Comparison of ENCODE assay signal across 16 cellular contexts in genomic region chr2:10783421-10783820, GRCh38. TPM values are rescaled to one million over a fixed set of nuclear protein-coding genes. Genes with fewer than 3 reads are reported as not detected.
DNase-seq lines count a peak whose midpoint lies in the region; ATAC-seq and TF ChIP-seq lines count a peak whose summit lies in the region.
"Had no signal": no experiment of that assay in that cellular context is flagged by ENCODE, and none has a peak within 500 bp of the region (broad histone marks: within the 10 kb centered on the region; RNA-seq: fewer than 3 reads in every experiment).

No MANE protein-coding gene starts in this region.

- H3K4me1 Mint-ChIP-seq in MCF 10A (ENCODE audit: insufficient read depth, unreplicated experiment) (no peaks in the 10 kb centered on the region), osteocyte (ENCODE audit: unreplicated experiment) (peaks cover 7% of the 10 kb centered on the region)

- WGBS in mammary epithelial cell (ENCODE audit: low coverage, missing lambda C conversion rate) = 75% methylated on average over 4 of the region's 4 CpGs

- no peaks in the 10 kb centered on the region for H4K20me1 ChIP-seq in mammary epithelial cell (ENCODE audit: insufficient read depth, low read length)

- in situ Hi-C loops in mammary epithelial cell (cut with MboI; ENCODE audit: low sequenced_read_pairs in 2 of 2) = no loop called here

- H3K27ac Mint-ChIP-seq in MCF 10A (ENCODE audit: low read depth, unreplicated experiment) (no peak overlapping the region), osteocyte (ENCODE audit: unreplicated experiment) (no peak overlapping the region)
- H3K27ac Mint-ChIP-seq: HFFc6 had no signal

- ATAC-seq in RWPE2 (ENCODE audit: low read depth) (0 out of 3 replicates have a peak, but pooled peaks have one; percentile 33), HG03354 (IDR thresholded peaks at IDR 0.05; ENCODE audit: poor library complexity, severe bottlenecking, unreplicated experiment) (no peak), GM18867 (IDR thresholded peaks at IDR 0.05; ENCODE audit: unreplicated experiment) (no peak)

- intact Hi-C loops in MCF 10A (cut with micrococcal nuclease) = no loop called here
- intact Hi-C loops in mammary epithelial cell (cut with micrococcal nuclease) = no loop called here

- no peak for TF ChIP-seq CTCF in MCF 10A (IDR thresholded peaks at IDR 0.05; ENCODE audit: unreplicated experiment)
- no peak for TF ChIP-seq CTCF in mammary epithelial cell (conservative IDR thresholded peaks at IDR 0.05 in 1 of 2, IDR thresholded peaks at IDR 0.05 in 1 of 2; ENCODE audit: extremely low read depth in 1 of 2, insufficient read depth in 1 of 2, low read depth in 1 of 2, low read length in 2 of 2)
- TF ChIP-seq CTCF in RWPE2 (IDR thresholded peaks at IDR 0.05; ENCODE audit: poor library complexity, severe bottlenecking) = no peak
- no peak for TF ChIP-seq CTCF in epithelial cell of proximal tubule (conservative IDR thresholded peaks at IDR 0.05; ENCODE audit: low read depth, low read length)
- TF ChIP-seq CTCF in osteocyte (IDR thresholded peaks at IDR 0.05) = no peak

- H3K4me3 Mint-ChIP-seq in MCF 10A (ENCODE audit: unreplicated experiment) = no peak overlapping the region
- no peak overlapping the region for H3K4me3 Mint-ChIP-seq in osteocyte (ENCODE audit: unreplicated experiment)
- H3K4me3 Mint-ChIP-seq: HFFc6 had no signal

- no peak overlapping the region for H3K9ac ChIP-seq in mammary epithelial cell (ENCODE audit: insufficient read depth, low read length)
- H3K9ac ChIP-seq: BLaER1 treated with 17β-estradiol and CSF1 and Interleukin-3, amounts not matched to agents 10 nM and 100 nM had no signal

- H3K27me3 Mint-ChIP-seq in MCF 10A (ENCODE audit: insufficient read depth, unreplicated experiment) (no peaks in the 10 kb centered on the region), osteocyte (ENCODE audit: unreplicated experiment) (no peaks in the 10 kb centered on the region)

- dilution Hi-C loops in mammary epithelial cell (cut with HindIII; ENCODE audit: low sequenced_read_pairs) = loop anchor here (5.0 kb wide), 2 partner anchors 34 to 41 kb away; no protein-coding TSS in a partner anchor

- H3K27ac ChIP-seq in mammary epithelial cell (ENCODE audit: insufficient read depth, low read depth, low read length) (no peak overlapping the region), RWPE2 (ENCODE audit: poor library complexity, severe bottlenecking) (no peak overlapping the region)
- H3K27ac ChIP-seq: BLaER1 treated with 17β-estradiol and CSF1 and Interleukin-3, amounts not matched to agents 10 nM and 100 nM; HL-60; SJSA1 had no signal

- H3K36me3 Mint-ChIP-seq in MCF 10A (ENCODE audit: insufficient read depth, unreplicated experiment) (peaks cover 85% of the 10 kb centered on the region), osteocyte (ENCODE audit: unreplicated experiment) (peaks cover 59% of the 10 kb centered on the region)

- POLR2A ChIA-PET in MCF 10A (lab: Yijun Ruan, JAX) = interaction anchor here (0.6 kb wide), 1 partner anchor 173 kb away, joined by 3 read pairs; no protein-coding TSS in a partner anchor

- no peaks in the 10 kb centered on the region for H3K9me3 Mint-ChIP-seq in MCF 10A (ENCODE audit: unreplicated experiment)
- H3K9me3 Mint-ChIP-seq in osteocyte (ENCODE audit: unreplicated experiment) = no peaks in the 10 kb centered on the region
- H3K9me3 Mint-ChIP-seq: HFFc6 had no signal

- CTCF ChIA-PET in MCF 10A (lab: Yijun Ruan, JAX) = no interaction called here
- CTCF ChIA-PET in mammary epithelial cell (lab: Charles Lee; ENCODE audit: low non-redundant PET) = interaction anchor here (0.6 kb wide), 2 partner anchors 74 to 1238 kb away, joined by 3 to 10 read pairs; no protein-coding TSS in a partner anchor

- no peaks in the 10 kb centered on the region for H3K9me3 ChIP-seq in mammary epithelial cell (replicated peaks; ENCODE audit: insufficient read depth, low read length)
- H3K9me3 ChIP-seq in RWPE2 (ENCODE audit: severe bottlenecking) = no peaks in the 10 kb centered on the region
- H3K9me3 ChIP-seq: BLaER1 treated with 17β-estradiol and CSF1 and Interleukin-3, amounts not matched to agents 10 nM and 100 nM; SJSA1 had no signal

- peaks cover 20% of the 10 kb centered on the region for H3K79me2 ChIP-seq in mammary epithelial cell (ENCODE audit: insufficient read depth, low read length)

- no peak overlapping the region for H3K4me2 ChIP-seq in mammary epithelial cell (ENCODE audit: insufficient read depth, low read depth, low read length)
- H3K4me2 ChIP-seq: BLaER1 treated with 17β-estradiol and CSF1 and Interleukin-3, amounts not matched to agents 10 nM and 100 nM had no signal

- no peak overlapping the region for H2AFZ ChIP-seq in mammary epithelial cell (ENCODE audit: low read depth, low read length)

- H3K27me3 ChIP-seq in mammary epithelial cell (ENCODE audit: insufficient read depth, low read length) (no peaks in the 10 kb centered on the region), RWPE2 (ENCODE audit: insufficient read depth, poor library complexity, severe bottlenecking) (no peaks in the 10 kb centered on the region)
- H3K27me3 ChIP-seq: BLaER1 treated with 17β-estradiol and CSF1 and Interleukin-3, amounts not matched to agents 10 nM and 100 nM; SJSA1 had no signal

- H3K4me3 ChIP-seq in mammary epithelial cell (replicated peaks in 1 of 3; ENCODE audit: insufficient read depth in 1 of 3, low read depth in 2 of 3, low read length in 3 of 3) (no peak overlapping the region), RWPE2 (ENCODE audit: severe bottlenecking) (no peak overlapping the region), epithelial cell of proximal tubule (ENCODE audit: low read depth, low read length) (no peak overlapping the region)
- H3K4me3 ChIP-seq: BLaER1 treated with 17β-estradiol and CSF1 and Interleukin-3, amounts not matched to agents 10 nM and 100 nM; SJSA1 had no signal

- H3K36me3 ChIP-seq in mammary epithelial cell (ENCODE audit: insufficient read depth, low read length) (peaks cover 35% of the 10 kb centered on the region), RWPE2 (ENCODE audit: low read depth) (peaks cover 89% of the 10 kb centered on the region)

- H3K4me1 ChIP-seq in mammary epithelial cell (ENCODE audit: insufficient read depth, low read length) (peaks cover 6% of the 10 kb centered on the region), RWPE2 (ENCODE audit: insufficient read depth, poor library complexity, severe bottlenecking) (no peaks in the 10 kb centered on the region)

- BruUV-seq in MCF 10A (replicated peaks; lab: Mats Ljungman, UMichigan) (TSS peak; percentile 85), mammary epithelial cell (replicated peaks; lab: Mats Ljungman, UMichigan) (no TSS peak)

- DNase-seq in MCF 10A (ENCODE audit: unreplicated experiment) (no peak), mammary epithelial cell (no peak), RWPE2 (ENCODE audit: low spot score) (no peak), epithelial cell of proximal tubule (ENCODE audit: low read depth) (peak; percentile 7), SHP77 (lab: John Stamatoyannopoulos, UW) (no peak), osteocyte (ENCODE audit: extremely low spot score, unreplicated experiment) (no peak)
- DNase-seq: DMS53, GOT3, HFFc6, NCI-H1930, NCI-H2171 had no signal

RNA-seq across cellular contexts. Expression of gene PDIA6, which starts 29.2 kb away (rescaled TPM):
- total RNA-seq in MCF 10A (2022) (254 and 339 TPM in 2 replicates), mammary epithelial cell (100 to 1,000 TPM; 168 to 256 TPM), epithelial cell of proximal tubule (400 and 406 TPM in 2 replicates), osteocyte (205 and 219 TPM in 2 replicates)
- 270 TPM for polyA plus RNA-seq in mammary epithelial cell
- 139 TPM for polyA minus RNA-seq in mammary epithelial cell
